Comparison of ENCODE assay signal across 40 cellular contexts in genomic region chr20:779771-780170, GRCh38. TPM values are rescaled to one million over a fixed set of nuclear protein-coding genes. Genes with fewer than 3 reads are reported as not detected.
"Had no signal": no experiment of that assay in that cellular context is flagged by ENCODE, and none has a peak within 500 bp of the region (broad histone marks: within the 10 kb centered on the region; RNA-seq: fewer than 3 reads in every experiment).

No MANE protein-coding gene starts in this region.

- H3K4me3 Mint-ChIP-seq: activated naive CD4-positive, alpha-beta T cell treated with anti-CD3 and anti-CD28 coated beads for 36 hours; activated naive CD4-positive, alpha-beta T cell treated with anti-CD3 and anti-CD28 coated beads, Interleukin-2, amount 10 ng/mL, durations not matched to agents 7 days and 5 days; activated naive CD4-positive, alpha-beta T cell treated with anti-CD3 and anti-CD28 coated beads, Interleukin-2, amount 50 U/mL, for 24 hours; activated naive CD8-positive, alpha-beta T cell; activated naive CD8-positive, alpha-beta T cell treated with anti-CD3 and anti-CD28 coated beads for 36 hours; activated naive CD8-positive, alpha-beta T cell treated with anti-CD3 and anti-CD28 coated beads, Interleukin-2, amount 10 ng/mL, durations not matched to agents 7 days and 5 days; activated naive CD8-positive, alpha-beta T cell treated with anti-CD3 and anti-CD28 coated beads, Interleukin-2, amount 50 U/mL, for 24 hours; activated T-cell treated with anti-CD3 and anti-CD28 coated beads, Interleukin-2, amount 50 U/mL, for 24 hours; activated T-cell treated with anti-CD3 and anti-CD28 coated beads, Interleukin-2, amount 50 U/mL, for 4 hours; activated T-cell treated with anti-CD3 and anti-CD28 coated beads, Interleukin-2, amount 50 U/mL, for 72 hours; activated T-helper 1 cell treated with anti-CD3 and anti-CD28 coated beads, Interleukin-12 subunit alpha, Interleukin-12 subunit beta, Interleukin-2, Interleukin-4 antibody, amounts not matched to agents 30 ng/mL and 10 ng/mL and 1 ng/mL, durations not matched to agents 14 hours and 24 hours and 36 hours; activated T-helper 17 cell treated with anti-CD3 and anti-CD28 coated beads, Interleukin-2, amount 50 U/mL, for 72 hours; brain; central memory CD8-positive, alpha-beta T cell had no signal

- H3K9me3 ChIP-seq: adrenal gland, body of pancreas had no signal

- ATAC-seq: activated naive CD4-positive, alpha-beta T cell treated with anti-CD3 and anti-CD28 coated beads, Interleukin-2, amount 50 U/mL, for 72 hours; activated naive CD8-positive, alpha-beta T cell treated with anti-CD3 and anti-CD28 coated beads, Interleukin-2, amount 50 U/mL, for 24 hours; activated T-cell treated with anti-CD3 and anti-CD28 coated beads, Interleukin-2, amount 50 U/mL, for 4 hours; activated T-cell treated with anti-CD3 and anti-CD28 coated beads, Interleukin-2, amount 50 U/mL, for 72 hours; activated T-helper 17 cell treated with anti-CD3 and anti-CD28 coated beads, Interleukin-2, amount 50 U/mL, for 72 hours; body of pancreas had no signal

- H3K4me3 ChIP-seq: adrenal gland, ascending aorta, body of pancreas, breast epithelium had no signal

- FAIRE-seq: astrocyte, bronchial epithelial cell had no signal

- H3K27ac ChIP-seq: adrenal gland, ascending aorta, body of pancreas, brain microvascular endothelial cell, breast epithelium had no signal

- H3K36me3 Mint-ChIP-seq: activated naive CD4-positive, alpha-beta T cell treated with anti-CD3 and anti-CD28 coated beads, Interleukin-2, amount 10 ng/mL, durations not matched to agents 7 days and 5 days; activated naive CD4-positive, alpha-beta T cell treated with anti-CD3 and anti-CD28 coated beads, Interleukin-2, amount 50 U/mL, for 24 hours; activated naive CD8-positive, alpha-beta T cell treated with anti-CD3 and anti-CD28 coated beads for 36 hours; brain had no signal

- H3K4me1 ChIP-seq: adrenal gland, ascending aorta, body of pancreas, breast epithelium had no signal

- DNase-seq: activated effector memory CD4-positive, alpha-beta T cell treated with anti-CD3 and anti-CD28 coated beads, Interleukin-2, amount 50 U/mL, for 16 hours; activated effector memory CD4-positive, alpha-beta T cell treated with Interleukin-2 at 50 U/mL for 16 hours; activated gamma-delta T cell; activated gamma-delta T cell treated with Interleukin-2 at 50 U/mL for 16 hours; activated naive CD4-positive, alpha-beta T cell; activated naive CD4-positive, alpha-beta T cell treated with anti-CD3 and anti-CD28 coated beads for 36 hours; activated naive CD4-positive, alpha-beta T cell treated with anti-CD3 and anti-CD28 coated beads, Interleukin-2, amount 10 ng/mL, durations not matched to agents 7 days and 5 days; activated naive CD4-positive, alpha-beta T cell treated with anti-CD3 and anti-CD28 coated beads, Interleukin-2, amount 50 U/mL, for 16 hours; activated naive CD4-positive, alpha-beta T cell treated with Interleukin-2 at 50 U/mL for 16 hours; activated naive CD8-positive, alpha-beta T cell treated with anti-CD3 and anti-CD28 coated beads for 36 hours; activated naive CD8-positive, alpha-beta T cell treated with anti-CD3 and anti-CD28 coated beads, Interleukin-2, amount 10 ng/mL, durations not matched to agents 7 days and 5 days; activated naive CD8-positive, alpha-beta T cell treated with anti-CD3 and anti-CD28 coated beads, Interleukin-2, amount 50 U/mL, for 24 hours; activated T-cell treated with anti-CD3 and anti-CD28 coated beads, Interleukin-2, amount 50 U/mL, for 1 hour; activated T-cell treated with anti-CD3 and anti-CD28 coated beads, Interleukin-2, amount 50 U/mL, for 24 hours; activated T-cell treated with anti-CD3 and anti-CD28 coated beads, Interleukin-2, amount 50 U/mL, for 4 hours; activated T-cell treated with anti-CD3 and anti-CD28 coated beads, Interleukin-2, amount 50 U/mL, for 48 hours; activated T-cell treated with anti-CD3 and anti-CD28 coated beads, Interleukin-2, amount 50 U/mL, for 72 hours; adrenal gland; amniotic stem cell; amygdala; anterior cingulate cortex; aorta; body of pancreas; brain microvascular endothelial cell; caudate nucleus; central memory CD4-positive, alpha-beta T cell; cerebellar nuclear complex had no signal

- H3K27me3 ChIP-seq: adrenal gland, ascending aorta, body of pancreas, brain microvascular endothelial cell, breast epithelium had no signal

- H3K36me3 ChIP-seq: adrenal gland, ascending aorta, brain microvascular endothelial cell, breast epithelium had no signal

- H3K27ac Mint-ChIP-seq: activated naive CD4-positive, alpha-beta T cell treated with anti-CD3 and anti-CD28 coated beads for 36 hours; activated naive CD4-positive, alpha-beta T cell treated with anti-CD3 and anti-CD28 coated beads, Interleukin-2, amount 10 ng/mL, durations not matched to agents 7 days and 5 days; activated naive CD4-positive, alpha-beta T cell treated with anti-CD3 and anti-CD28 coated beads, Interleukin-2, amount 50 U/mL, for 24 hours; activated naive CD4-positive, alpha-beta T cell treated with anti-CD3 and anti-CD28 coated beads, Interleukin-2, amount 50 U/mL, for 72 hours; activated naive CD8-positive, alpha-beta T cell; activated naive CD8-positive, alpha-beta T cell treated with anti-CD3 and anti-CD28 coated beads for 36 hours; activated naive CD8-positive, alpha-beta T cell treated with anti-CD3 and anti-CD28 coated beads, Interleukin-2, amount 10 ng/mL, durations not matched to agents 7 days and 5 days; activated naive CD8-positive, alpha-beta T cell treated with anti-CD3 and anti-CD28 coated beads, Interleukin-2, amount 50 U/mL, for 24 hours; activated T-cell treated with anti-CD3 and anti-CD28 coated beads, Interleukin-2, amount 50 U/mL, for 24 hours; activated T-cell treated with anti-CD3 and anti-CD28 coated beads, Interleukin-2, amount 50 U/mL, for 72 hours; activated T-helper 1 cell treated with anti-CD3 and anti-CD28 coated beads, Interleukin-12 subunit alpha, Interleukin-12 subunit beta, Interleukin-2, Interleukin-4 antibody, amounts not matched to agents 30 ng/mL and 10 ng/mL and 1 ng/mL, durations not matched to agents 14 hours and 24 hours and 36 hours; activated T-helper 17 cell treated with anti-CD3 and anti-CD28 coated beads, Interleukin-2, amount 50 U/mL, for 72 hours; activated T-helper 2 cell treated with anti-CD3 and anti-CD28 coated beads, Interferon-gamma antibody, Interleukin-2, Interleukin-4, amounts not matched to agents 10 μg/mL and 5 μg/mL and 100 μg/mL, durations not matched to agents 14 hours and 24 hours and 36 hours; brain had no signal

- H3K27me3 Mint-ChIP-seq: activated naive CD4-positive, alpha-beta T cell treated with anti-CD3 and anti-CD28 coated beads, Interleukin-2, amount 10 ng/mL, durations not matched to agents 7 days and 5 days; activated naive CD4-positive, alpha-beta T cell treated with anti-CD3 and anti-CD28 coated beads, Interleukin-2, amount 50 U/mL, for 24 hours; activated naive CD8-positive, alpha-beta T cell; activated naive CD8-positive, alpha-beta T cell treated with anti-CD3 and anti-CD28 coated beads for 36 hours; activated naive CD8-positive, alpha-beta T cell treated with anti-CD3 and anti-CD28 coated beads, Interleukin-2, amount 10 ng/mL, durations not matched to agents 7 days and 5 days; activated naive CD8-positive, alpha-beta T cell treated with anti-CD3 and anti-CD28 coated beads, Interleukin-2, amount 50 U/mL, for 24 hours; activated T-helper 17 cell treated with anti-CD3 and anti-CD28 coated beads, Interleukin-2, amount 50 U/mL, for 72 hours had no signal

- H3K4me1 Mint-ChIP-seq: activated naive CD4-positive, alpha-beta T cell treated with anti-CD3 and anti-CD28 coated beads, Interleukin-2, amount 10 ng/mL, durations not matched to agents 7 days and 5 days; activated naive CD4-positive, alpha-beta T cell treated with anti-CD3 and anti-CD28 coated beads, Interleukin-2, amount 50 U/mL, for 24 hours; activated naive CD8-positive, alpha-beta T cell treated with anti-CD3 and anti-CD28 coated beads for 36 hours; activated naive CD8-positive, alpha-beta T cell treated with anti-CD3 and anti-CD28 coated beads, Interleukin-2, amount 10 ng/mL, durations not matched to agents 7 days and 5 days; activated naive CD8-positive, alpha-beta T cell treated with anti-CD3 and anti-CD28 coated beads, Interleukin-2, amount 50 U/mL, for 24 hours; activated T-helper 17 cell treated with anti-CD3 and anti-CD28 coated beads, Interleukin-2, amount 50 U/mL, for 72 hours; brain; central memory CD8-positive, alpha-beta T cell had no signal

RNA-seq across cellular contexts. Expression of gene SLC52A3, which starts 11.5 kb away (rescaled TPM):
- total RNA-seq: activated naive CD4-positive, alpha-beta T cell treated with anti-CD3 and anti-CD28 coated beads for 36 hours; activated naive CD4-positive, alpha-beta T cell treated with anti-CD3 and anti-CD28 coated beads, Interleukin-2, amount 50 U/mL, for 72 hours; activated naive CD8-positive, alpha-beta T cell treated with anti-CD3 and anti-CD28 coated beads, Interleukin-2, amount 10 ng/mL, durations not matched to agents 7 days and 5 days; activated T-cell treated with anti-CD3 and anti-CD28 coated beads, Interleukin-2, amount 50 U/mL, for 4 hours; activated T-cell treated with anti-CD3 and anti-CD28 coated beads, Interleukin-2, amount 50 U/mL, for 72 hours; activated T-helper 1 cell treated with anti-CD3 and anti-CD28 coated beads, Interleukin-12 subunit alpha, Interleukin-12 subunit beta, Interleukin-2, Interleukin-4 antibody, amounts not matched to agents 30 ng/mL and 10 ng/mL and 1 ng/mL, durations not matched to agents 14 hours and 24 hours and 36 hours; activated T-helper 17 cell treated with anti-CD3 and anti-CD28 coated beads, Interleukin-2, amount 50 U/mL, for 72 hours; activated T-helper 2 cell treated with anti-CD3 and anti-CD28 coated beads, Interferon-gamma antibody, Interleukin-2, Interleukin-4, amounts not matched to agents 10 μg/mL and 5 μg/mL and 100 μg/mL, durations not matched to agents 14 hours and 24 hours and 36 hours; chondrocyte had no signal
